In genomic region chr7:100894860-100895700, GRCh38 we compare ENCODE assay signal across 8 cellular contexts. TPM values are rescaled to one million over a fixed set of nuclear protein-coding genes. Genes with fewer than 3 reads are reported as not detected.
A peak's percentile ranks its signal among the peaks of the same experiment; 100 is the strongest.
DNase-seq lines count a peak whose midpoint lies in the region; ATAC-seq, FAIRE-seq and TF ChIP-seq lines count a peak whose summit lies in the region.

No MANE protein-coding gene starts in this region.

- WGBS in pancreas, 2 donors: 1% methylated on average over 51 to 83 of the region's 83 CpGs

- H3K4me1 Mint-ChIP-seq in activated T-helper 17 cell treated with anti-CD3 and anti-CD28 coated beads, Interleukin-2, amount 50 U/mL, for 72 hours: peaks cover 11% of the 10 kb centered on the region

- H3K27ac Mint-ChIP-seq in activated T-helper 17 cell treated with anti-CD3 and anti-CD28 coated beads, Interleukin-2, amount 50 U/mL, for 72 hours: no peak overlapping the region

- ATAC-seq in pancreas: peak; percentile 26 to 40 (median 36)
- ATAC-seq in activated T-helper 17 cell treated with anti-CD3 and anti-CD28 coated beads, Interleukin-2, amount 50 U/mL, for 72 hours (replicated peaks): no peak
- no peak for ATAC-seq in HG03159 (IDR thresholded peaks at IDR 0.05; ENCODE audit: unreplicated experiment)

- H3K9ac ChIP-seq in ES-I3 (ENCODE audit: low read depth, low read length): peak overlapping the region; percentile 70

- peak overlapping the region in 1 of 4 donors; percentile 72 for H3K27ac ChIP-seq in pancreas

- FAIRE-seq in pancreas (lab: Jason Lieb, UNC): no peak

- H3K36me3 ChIP-seq in ES-I3 (ENCODE audit: insufficient read depth, low read length) (no peaks in the 10 kb centered on the region), pancreas (no peaks in the 10 kb centered on the region)

- H3K27me3 ChIP-seq in pancreas: no peaks in the 10 kb centered on the region

- no peak overlapping the region for H3K4me3 Mint-ChIP-seq in activated T-helper 17 cell treated with anti-CD3 and anti-CD28 coated beads, Interleukin-2, amount 50 U/mL, for 72 hours

- intact Hi-C loops in head of caudate nucleus (cut with DNase I): loop anchor here (5.0 to 10.0 kb wide), 2 partner anchors 162 to 240 kb away; no protein-coding TSS in a partner anchor
- intact Hi-C loops in pancreas (cut with DNase I): loop anchor here in 2 of 3 donors (5.0 to 10.0 kb wide), 2 partner anchors 167 to 170 kb away; no protein-coding TSS in a partner anchor

- DNase-seq in NCI-H1105 (lab: John Stamatoyannopoulos, UW): peak; percentile 15
- DNase-seq in activated gamma-delta T cell (lab: John Stamatoyannopoulos, UW): peak; percentile 32
- DNase-seq in head of caudate nucleus: peak in 35 of 42 donors; percentile 38 to 83 (median 70)
- DNase-seq in pancreas: peak; percentile 33 to 88 (median 70)
- no peak for DNase-seq in NOMO-1 treated with dmso at 0.1 percent for 144 hours (lab: John Stamatoyannopoulos, UW; ENCODE audit: unreplicated experiment)

- peak overlapping the region; percentile 17 to 67 (median 42) for H3K4me3 ChIP-seq in pancreas

- TF ChIP-seq CTCF in pancreas (IDR thresholded peaks at IDR 0.05): peak; percentile 41 to 81 (median 74)

- H3K36me3 Mint-ChIP-seq in activated T-helper 17 cell treated with anti-CD3 and anti-CD28 coated beads, Interleukin-2, amount 50 U/mL, for 72 hours (ENCODE audit: low read depth): peaks cover 6% of the 10 kb centered on the region

- peaks cover 25% of the 10 kb centered on the region for H3K27me3 Mint-ChIP-seq in activated T-helper 17 cell treated with anti-CD3 and anti-CD28 coated beads, Interleukin-2, amount 50 U/mL, for 72 hours

- H3K9me3 ChIP-seq in ES-I3 (ENCODE audit: control insufficient read depth, insufficient read depth, low read length) (no peaks in the 10 kb centered on the region), pancreas (no peaks in the 10 kb centered on the region)

- H3K4me1 ChIP-seq in ES-I3 (ENCODE audit: insufficient read depth, low read length) (no peaks in the 10 kb centered on the region; the same call in 1 of the 2 replicates), pancreas (peaks cover 0 to 13% (median 5%) of the 10 kb centered on the region in 3 donors)

- no peaks in the 10 kb centered on the region for H3K9me3 Mint-ChIP-seq in activated T-helper 17 cell treated with anti-CD3 and anti-CD28 coated beads, Interleukin-2, amount 50 U/mL, for 72 hours

RNA-seq across cellular contexts. Expression of gene ACHE, which starts 0.6 kb away (rescaled TPM):
- total RNA-seq in pancreas: 10 to 100 TPM in 1 of 6 donors, 1 to 10 TPM in 5; 1.2 to 10.9 (median 3.3) TPM
- 1 to 10 TPM; 2.2 to 4.1 TPM for polyA plus RNA-seq in pancreas
- total RNA-seq in activated T-helper 17 cell treated with anti-CD3 and anti-CD28 coated beads, Interleukin-2, amount 50 U/mL, for 72 hours: not detected

RNA-seq across cellular contexts. Expression of gene UFSP1, which starts 5.6 kb away (rescaled TPM):
- 1 to 10 TPM in 5 of 6 donors, under 1 TPM in 1; 0.83 to 3.2 (median 2.1) TPM for total RNA-seq in pancreas
- 1 to 10 TPM; 5.2 to 6.3 TPM for polyA plus RNA-seq in pancreas
- 1 to 10 TPM in 1 of 2 donors, under 1 TPM in 1; 0.79 to 3.2 TPM for total RNA-seq in activated T-helper 17 cell treated with anti-CD3 and anti-CD28 coated beads, Interleukin-2, amount 50 U/mL, for 72 hours

RNA-seq across cellular contexts. Expression of gene SRRT, which starts 20.2 kb away (rescaled TPM):
- 10 to 100 TPM; 39.2 to 83.5 (median 50.0) TPM for total RNA-seq in pancreas
- 100 to 1,000 TPM; 139 to 179 TPM for polyA plus RNA-seq in pancreas
- 100 to 1,000 TPM; 208 to 255 TPM for total RNA-seq in activated T-helper 17 cell treated with anti-CD3 and anti-CD28 coated beads, Interleukin-2, amount 50 U/mL, for 72 hours

RNA-seq across cellular contexts. Expression of gene TRIP6, which starts 27.9 kb away (rescaled TPM):
- total RNA-seq in pancreas: 10 to 100 TPM; 24.1 to 36.6 (median 33.1) TPM
- polyA plus RNA-seq in pancreas: 10 to 100 TPM; 41.7 to 57.6 TPM
- total RNA-seq in activated T-helper 17 cell treated with anti-CD3 and anti-CD28 coated beads, Interleukin-2, amount 50 U/mL, for 72 hours: 10 to 100 TPM; 36.5 to 43.5 TPM

RNA-seq across cellular contexts. Expression of gene SLC12A9, which starts 42.6 kb away (rescaled TPM):
- total RNA-seq in pancreas: 10 to 100 TPM; 11.9 to 20.8 (median 13.9) TPM
- polyA plus RNA-seq in pancreas: 10 to 100 TPM; 34.4 to 34.6 TPM
- 10 to 100 TPM; 15.7 to 30.1 TPM for total RNA-seq in activated T-helper 17 cell treated with anti-CD3 and anti-CD28 coated beads, Interleukin-2, amount 50 U/mL, for 72 hours

Comparison
In these comparisons a context has a peak if more than half of its experiments do, and no peak if none do; other contexts are left out.
1. ATAC-seq: peak in pancreas (4 of 4); none in activated T-helper 17 cell treated with anti-CD3 and anti-CD28 coated beads, Interleukin-2, amount 50 U/mL, for 72 hours (single experiment) and HG03159 (single experiment).